In genomic region chr6:158095031-158095430, GRCh38 we compare ENCODE assay signal across 19 cellular contexts.
"Had no signal": no experiment of that assay in that cellular context is flagged by ENCODE, and none has a peak within 500 bp of the region (broad histone marks: within the 10 kb centered on the region; RNA-seq: fewer than 3 reads in every experiment).

No MANE protein-coding gene starts in this region.

- H3K4me3 ChIP-seq: coronary artery, hepatocyte, ovary, skin epidermis, testis, upper lobe of right lung had no signal

- H3K9me3 ChIP-seq: ovary, testis, upper lobe of right lung had no signal

- H3K27me3 ChIP-seq: hepatocyte, ovary, testis, upper lobe of right lung had no signal

- H3K9me3 Mint-ChIP-seq: activated B cell treated with CpG ODN at 0.5 μM for 24 hours; activated naive CD8-positive, alpha-beta T cell treated with anti-CD3 and anti-CD28 coated beads, Interleukin-2, amount 10 ng/mL, durations not matched to agents 7 days and 5 days; activated T-cell treated with anti-CD3 and anti-CD28 coated beads, Interleukin-2, amount 50 U/mL, for 4 hours; neural crest cell; stimulated activated naive CD8-positive, alpha-beta T cell treated with anti-CD3 and anti-CD28 coated beads, Interleukin-15, amount 100 ng/mL, for 72 hours had no signal

- DNase-seq: activated B cell treated with CpG ODN at 0.5 μM for 24 hours; activated CD4-positive, alpha-beta T cell treated with anti-CD3 and anti-CD28 coated beads, Interleukin-2, amount 50 U/mL, for 4 hours; activated CD8-positive, alpha-beta memory T cell treated with anti-CD3 and anti-CD28 coated beads, Interleukin-2, amount 10 ng/mL, durations not matched to agents 7 days and 5 days; activated gamma-delta T cell treated with Interleukin-2 at 50 U/mL for 16 hours; activated naive CD8-positive, alpha-beta T cell treated with anti-CD3 and anti-CD28 coated beads, Interleukin-2, amount 10 ng/mL, durations not matched to agents 7 days and 5 days; activated T-cell treated with anti-CD3 and anti-CD28 coated beads, Interleukin-2, amount 50 U/mL, for 4 hours; effector CD4-positive, alpha-beta T cell; kidney glomerular epithelial cell; ovary; retina; stimulated activated CD4-positive, alpha-beta T cell treated with anti-CD3 and anti-CD28 coated beads, Interleukin-4, amount 100 ng/mL, for 4 hours; stimulated activated naive CD8-positive, alpha-beta T cell treated with anti-CD3 and anti-CD28 coated beads, Interleukin-15, amount 100 ng/mL, for 72 hours; T-helper 17 cell; testis; upper lobe of right lung had no signal

- H3K4me1 Mint-ChIP-seq: activated B cell treated with CpG ODN at 0.5 μM for 24 hours; activated CD8-positive, alpha-beta memory T cell treated with anti-CD3 and anti-CD28 coated beads, Interleukin-2, amount 10 ng/mL, durations not matched to agents 7 days and 5 days; activated naive CD8-positive, alpha-beta T cell treated with anti-CD3 and anti-CD28 coated beads, Interleukin-2, amount 10 ng/mL, durations not matched to agents 7 days and 5 days; neural crest cell; stimulated activated naive CD8-positive, alpha-beta T cell treated with anti-CD3 and anti-CD28 coated beads, Interleukin-15, amount 100 ng/mL, for 72 hours; T-helper 17 cell had no signal

- H3K4me1 ChIP-seq: testis, upper lobe of right lung had no signal

- H3K27me3 Mint-ChIP-seq: activated B cell treated with CpG ODN at 0.5 μM for 24 hours; activated CD8-positive, alpha-beta memory T cell treated with anti-CD3 and anti-CD28 coated beads, Interleukin-2, amount 10 ng/mL, durations not matched to agents 7 days and 5 days; activated naive CD8-positive, alpha-beta T cell treated with anti-CD3 and anti-CD28 coated beads, Interleukin-2, amount 10 ng/mL, durations not matched to agents 7 days and 5 days; stimulated activated naive CD8-positive, alpha-beta T cell treated with anti-CD3 and anti-CD28 coated beads, Interleukin-15, amount 100 ng/mL, for 72 hours; T-helper 17 cell had no signal

- H3K36me3 ChIP-seq: ovary had no signal

- ATAC-seq: activated CD8-positive, alpha-beta memory T cell treated with anti-CD3 and anti-CD28 coated beads, Interleukin-2, amount 10 ng/mL, durations not matched to agents 7 days and 5 days; activated T-cell treated with anti-CD3 and anti-CD28 coated beads, Interleukin-2, amount 50 U/mL, for 4 hours; stimulated activated naive CD8-positive, alpha-beta T cell treated with anti-CD3 and anti-CD28 coated beads, Interleukin-15, amount 100 ng/mL, for 72 hours; T-helper 17 cell; upper lobe of right lung had no signal

- H3K4me3 Mint-ChIP-seq: activated B cell treated with CpG ODN at 0.5 μM for 24 hours; activated CD8-positive, alpha-beta memory T cell treated with anti-CD3 and anti-CD28 coated beads, Interleukin-2, amount 10 ng/mL, durations not matched to agents 7 days and 5 days; activated naive CD8-positive, alpha-beta T cell treated with anti-CD3 and anti-CD28 coated beads, Interleukin-2, amount 10 ng/mL, durations not matched to agents 7 days and 5 days; activated T-cell treated with anti-CD3 and anti-CD28 coated beads, Interleukin-2, amount 50 U/mL, for 4 hours; neural crest cell; stimulated activated naive CD8-positive, alpha-beta T cell treated with anti-CD3 and anti-CD28 coated beads, Interleukin-15, amount 100 ng/mL, for 72 hours; T-helper 17 cell had no signal

- H3K27ac Mint-ChIP-seq: activated B cell treated with CpG ODN at 0.5 μM for 24 hours; activated CD8-positive, alpha-beta memory T cell treated with anti-CD3 and anti-CD28 coated beads, Interleukin-2, amount 10 ng/mL, durations not matched to agents 7 days and 5 days; activated naive CD8-positive, alpha-beta T cell treated with anti-CD3 and anti-CD28 coated beads, Interleukin-2, amount 10 ng/mL, durations not matched to agents 7 days and 5 days; stimulated activated naive CD8-positive, alpha-beta T cell treated with anti-CD3 and anti-CD28 coated beads, Interleukin-15, amount 100 ng/mL, for 72 hours; T-helper 17 cell had no signal
